In the genomic region with DNA sequence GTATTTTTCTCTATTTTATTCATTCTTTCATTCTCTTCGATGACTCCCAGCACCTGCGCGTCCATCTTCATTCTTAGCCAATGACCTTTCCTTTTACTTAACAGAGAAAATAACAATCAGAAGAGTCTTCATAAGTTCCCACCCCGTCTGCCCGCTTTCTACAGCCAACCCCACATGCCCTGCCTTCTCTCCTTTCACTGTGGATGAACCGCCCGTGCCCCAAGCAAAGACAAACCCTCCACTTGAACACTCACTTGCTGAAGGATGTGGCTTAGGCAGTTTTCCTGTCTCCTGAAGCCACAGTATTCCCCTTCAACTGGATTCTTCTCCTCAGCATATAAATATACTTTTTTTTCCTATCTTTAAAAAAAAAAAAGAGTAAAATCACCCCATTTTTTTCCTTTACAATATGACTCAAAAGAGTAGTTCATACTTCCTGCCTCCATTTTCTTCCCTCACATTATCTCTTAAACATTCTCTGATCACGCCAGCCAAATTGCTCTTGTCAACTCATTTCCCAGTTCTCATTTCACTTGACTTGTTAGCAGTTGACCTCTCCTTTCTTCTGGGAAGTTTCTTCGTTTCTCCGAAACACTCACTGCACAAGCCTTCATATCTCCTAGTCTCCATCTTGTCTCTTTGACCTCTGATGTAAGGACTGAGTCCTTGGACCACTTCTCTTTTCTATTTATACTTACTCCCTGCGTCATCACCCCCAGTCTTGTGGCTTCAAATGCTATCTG, we compare ENCODE assay signal across 8 cellular contexts. TPM values are rescaled to one million over a fixed set of nuclear protein-coding genes. Genes with fewer than 3 reads are reported as not detected.
DNase-seq lines count a peak whose midpoint lies in the region; ATAC-seq and TF ChIP-seq lines count a peak whose summit lies in the region.

No MANE protein-coding gene starts in this region.

- H3K27me3 Mint-ChIP-seq in activated naive CD8-positive, alpha-beta T cell treated with anti-CD3 and anti-CD28 coated beads, Interleukin-2, amount 50 U/mL, for 24 hours = no peaks in the 10 kb centered on the region

- H3K27me3 ChIP-seq in lung (ENCODE audit: control insufficient read depth, insufficient read depth) = no peaks in the 10 kb centered on the region

- H3K27ac ChIP-seq in lung (ENCODE audit: low read depth in 1 of 2, low read length in 1 of 2) = peak overlapping the region; percentile 33 to 94

- no peak overlapping the region for H3K4me3 Mint-ChIP-seq in activated naive CD8-positive, alpha-beta T cell treated with anti-CD3 and anti-CD28 coated beads, Interleukin-2, amount 50 U/mL, for 24 hours

- no peak overlapping the region for H3K4me3 ChIP-seq in lung

- H3K4me1 ChIP-seq in lung (ENCODE audit: control insufficient read depth in 2 of 2, insufficient read depth in 2 of 2, low read length in 2 of 2) = peaks cover 1 to 24% of the 10 kb centered on the region in 2 donors

- peak; percentile 93 for DNase-seq in NAMALWA (ENCODE audit: low spot score)
- DNase-seq in lung (ENCODE audit: low spot score) = no peak
- no peak for DNase-seq in SHP77 (lab: John Stamatoyannopoulos, UW)
- DNase-seq in T-helper 9 cell = no peak
- no peak for DNase-seq in activated naive CD8-positive, alpha-beta T cell treated with anti-CD3 and anti-CD28 coated beads, Interleukin-2, amount 50 U/mL, for 24 hours
- DNase-seq in NCI-H2171 (lab: John Stamatoyannopoulos, UW) = no peak

- TF ChIP-seq CTCF in lung (IDR thresholded peaks at IDR 0.05; ENCODE audit: control extremely low read depth, extremely low read depth) = no peak

- no peaks in the 10 kb centered on the region for H3K9me3 Mint-ChIP-seq in activated naive CD8-positive, alpha-beta T cell treated with anti-CD3 and anti-CD28 coated beads, Interleukin-2, amount 50 U/mL, for 24 hours

- no peaks in the 10 kb centered on the region for H3K9me3 ChIP-seq in lung (ENCODE audit: control insufficient read depth in 2 of 2, insufficient read depth in 1 of 2, low read length in 1 of 2)

- peaks cover 0 to 2% of the 10 kb centered on the region in 2 donors for H3K36me3 ChIP-seq in lung (ENCODE audit: control insufficient read depth in 2 of 2, insufficient read depth in 2 of 2, low read length in 2 of 2)

- H3K27ac Mint-ChIP-seq in activated naive CD8-positive, alpha-beta T cell treated with anti-CD3 and anti-CD28 coated beads, Interleukin-2, amount 50 U/mL, for 24 hours = no peak overlapping the region

- WGBS in lung, 2 donors = 82 to 87% methylated on average over 11 of the region's 11 CpGs

- peak; percentile 97 for ATAC-seq in GM18517 (IDR thresholded peaks at IDR 0.05; ENCODE audit: unreplicated experiment)
- peak; percentile 90 for ATAC-seq in HG02623 (IDR thresholded peaks at IDR 0.05; ENCODE audit: unreplicated experiment)
- peak; percentile 29 for ATAC-seq in lung (ENCODE audit: insufficient read depth, low FRiP score)
- ATAC-seq in activated naive CD8-positive, alpha-beta T cell treated with anti-CD3 and anti-CD28 coated beads, Interleukin-2, amount 50 U/mL, for 24 hours = no peak

- no peaks in the 10 kb centered on the region for H3K36me3 Mint-ChIP-seq in activated naive CD8-positive, alpha-beta T cell treated with anti-CD3 and anti-CD28 coated beads, Interleukin-2, amount 50 U/mL, for 24 hours (ENCODE audit: low read depth)

- peaks cover 3% of the 10 kb centered on the region for H3K4me1 Mint-ChIP-seq in activated naive CD8-positive, alpha-beta T cell treated with anti-CD3 and anti-CD28 coated beads, Interleukin-2, amount 50 U/mL, for 24 hours

RNA-seq across cellular contexts. Expression of a gene that starts 11.1 kb away (rescaled TPM):
- 1 to 10 TPM; 1.5 to 4.3 TPM for total RNA-seq in lung
- polyA plus RNA-seq in lung = 1 to 10 TPM in 1 of 2 donors, under 1 TPM in 1; 0.85 to 1.5 TPM

RNA-seq across cellular contexts. Expression of a gene that starts 27.5 kb away (rescaled TPM):
- total RNA-seq in lung = 10 to 100 TPM; 20.1 to 49.5 TPM
- 10 to 100 TPM; 18.9 to 23.6 TPM for polyA plus RNA-seq in lung
